ENCODE assay signal across 8 cellular contexts in the genomic region with DNA sequence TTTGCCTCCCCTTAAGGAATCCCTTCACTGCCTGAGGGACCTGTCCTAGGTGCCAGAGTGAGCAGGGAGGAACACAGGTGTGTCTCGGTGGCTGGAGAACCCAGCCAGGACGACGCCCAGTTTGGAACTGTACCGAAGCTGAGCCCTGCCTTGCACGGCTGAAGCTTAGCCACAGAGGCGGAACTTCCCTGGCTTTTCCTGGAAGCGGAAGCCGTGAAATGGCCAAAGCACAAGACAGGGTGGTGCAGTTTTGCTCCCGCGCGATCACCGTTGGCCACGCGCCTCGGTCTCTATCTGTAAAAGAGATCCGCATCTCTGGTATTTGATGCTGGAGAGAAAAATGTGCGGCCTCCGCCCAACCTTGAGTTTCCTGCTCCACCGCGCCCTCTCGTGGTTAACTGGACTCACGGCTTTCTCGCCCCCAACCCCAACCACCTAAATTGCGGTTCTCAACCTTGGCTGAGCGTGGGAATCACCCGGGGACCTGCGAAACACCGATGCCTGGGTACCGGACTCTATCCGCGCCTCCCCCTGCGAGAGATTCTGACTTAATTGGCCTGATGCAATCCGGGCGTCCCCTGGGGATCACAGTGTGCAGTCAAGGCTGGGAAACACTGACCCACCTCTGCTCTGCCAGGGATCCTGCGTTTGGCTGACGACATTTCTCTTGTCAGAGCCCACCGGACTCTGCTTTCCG.
DNase-seq lines count a peak whose midpoint lies in the region; ATAC-seq, FAIRE-seq and TF ChIP-seq lines count a peak whose summit lies in the region.

No MANE protein-coding gene starts in this region.

- peaks cover 0 to 11% of the 10 kb centered on the region in 2 experiments; a peak in 2 of 4 replicates for H3K9me3 ChIP-seq in H1 (ENCODE audit: insufficient read depth in 2 of 2, low read depth in 1 of 2, low read length in 1 of 2)
- H3K9me3 ChIP-seq in mesenchymal stem cell (ENCODE audit: control insufficient read depth, low read length), result peaks cover 5% of the 10 kb centered on the region

- no peak overlapping the region for H3K4ac ChIP-seq in H1 (replicated peaks; ENCODE audit: insufficient read length, low read depth, low read length)
- H3K4ac ChIP-seq in mesenchymal stem cell (ENCODE audit: low read depth in 1 of 2, low read length in 2 of 2), result no peak overlapping the region

- H3K56ac ChIP-seq in H1 (replicated peaks; ENCODE audit: insufficient read length, low read depth, low read length), result no peak overlapping the region

- H3K4me1 ChIP-seq in H1 (replicated peaks in 1 of 4; ENCODE audit: control insufficient read depth in 3 of 4, insufficient read depth in 4 of 4, low read length in 3 of 4), result peaks cover 2 to 12% (median 3%) of the 10 kb centered on the region in 4 experiments; a peak in 5 of 7 replicates
- peaks cover 5% of the 10 kb centered on the region for H3K4me1 ChIP-seq in mesenchymal stem cell (ENCODE audit: control insufficient read depth, insufficient read depth, low read depth, low read length)

- H2BK12ac ChIP-seq in H1 (ENCODE audit: low read depth, low read length) (peak overlapping the region; percentile 71; the same call in 1 of the 2 replicates), mesenchymal stem cell (ENCODE audit: low read length in 2 of 2) (no peak overlapping the region)

- H3K9ac ChIP-seq in H1 (replicated peaks in 1 of 4; ENCODE audit: extremely low read depth in 1 of 4, low read depth in 3 of 4, low read length in 3 of 4) (no peak overlapping the region), mesenchymal stem cell (ENCODE audit: low read length) (peak overlapping the region; percentile 79)

- H4K5ac ChIP-seq in H1 (ENCODE audit: insufficient read length, low read depth, low read length), result no peak overlapping the region

- 24% methylated on average over 38 of the region's 38 CpGs; no CpG with 5 or more reads in 1 of the 2 experiments for WGBS in H1 (ENCODE audit: extremely low coverage in 1 of 2, insufficient coverage in 1 of 2, insufficient read length in 1 of 2, insufficient replicate concordance in 2 of 2, low coverage in 1 of 2, low lambda C conversion rate in 2 of 2, missing lambda C conversion rate in 1 of 2), 2 experiments
- 11% methylated on average over 38 of the region's 38 CpGs for WGBS in mesenchymal stem cell

- H2BK15ac ChIP-seq in H1 (ENCODE audit: low read length) (peak overlapping the region; percentile 76; the same call in 1 of the 2 replicates), mesenchymal stem cell (ENCODE audit: low read depth, poor library complexity, severe bottlenecking) (no peak overlapping the region)

- H3K79me2 ChIP-seq in H1 (ENCODE audit: control insufficient read depth in 1 of 2, insufficient read depth in 2 of 2, low read length in 2 of 2), result no peaks in the 10 kb centered on the region

- H2AFZ ChIP-seq in H1 (ENCODE audit: low read length), result peak overlapping the region; percentile 85
- H2AFZ ChIP-seq in mesenchymal stem cell (ENCODE audit: low read depth, low read length), result peak overlapping the region; percentile 54

- DNase-seq in NCI-H82 treated with DMSO at 0.1 percent for 48 hours (lab: John Stamatoyannopoulos, UW; ENCODE audit: unreplicated experiment) (peak; percentile 36), H1 (ENCODE audit: low read depth in 1 of 2, low spot score in 2 of 2) (peak; percentile 65 to 98), mesenchymal stem cell (peak; percentile 69)
- peak; percentile 58 to 64 for DNase-seq in activated CD8-positive, alpha-beta memory T cell treated with anti-CD3 and anti-CD28 coated beads for 4 hours (ENCODE audit: low read depth in 2 of 2)
- DNase-seq in stimulated activated CD8-positive, alpha-beta memory T cell treated with anti-CD3 and anti-CD28 coated beads, Interleukin-12 subunit alpha, Interleukin-12 subunit beta, amount 100 ng/mL, for 1 hour (ENCODE audit: low read depth), result peak; percentile 84

- H4K91ac ChIP-seq in H1 (replicated peaks; ENCODE audit: insufficient read length, low read length) (peak overlapping the region; percentile 36), mesenchymal stem cell (ENCODE audit: low read length) (no peak overlapping the region)

- no peak overlapping the region for H2BK120ac ChIP-seq in H1 (replicated peaks; ENCODE audit: low read depth, low read length)
- H2BK120ac ChIP-seq in mesenchymal stem cell (ENCODE audit: low read depth, low read length), result no peak overlapping the region

- CTCF ChIA-PET in H1 (lab: Charles Lee; ENCODE audit: partially characterized antibody), result interaction anchor here (0.6 to 3.2 kb wide), 22 partner anchors 15 to 359 kb away, joined by 3 to 20 read pairs (median 4); partner anchors contain the start of gene HAPLN3

- peak; percentile 62 for FAIRE-seq in H1 (lab: Jason Lieb, UNC)

- H4K20me1 ChIP-seq in H1 (replicated peaks in 1 of 2; ENCODE audit: control insufficient read depth in 1 of 2, insufficient read depth in 2 of 2, low read length in 2 of 2), result no peaks in the 10 kb centered on the region

- H2BK5ac ChIP-seq in H1 (ENCODE audit: low read depth, low read length), result no peak overlapping the region
- no peak overlapping the region for H2BK5ac ChIP-seq in mesenchymal stem cell (ENCODE audit: low read depth, low read length, poor library complexity, severe bottlenecking)

- H3K27me3 ChIP-seq in H1 (replicated peaks in 1 of 4; ENCODE audit: control insufficient read depth in 3 of 4, extremely low read depth in 1 of 4, insufficient read depth in 3 of 4, low read length in 3 of 4) (no peaks in the 10 kb centered on the region; a peak in 1 of 7 replicates), mesenchymal stem cell (ENCODE audit: control insufficient read depth in 1 of 2, insufficient read depth in 1 of 2, low read length in 2 of 2) (peaks cover 0 to 15% of the 10 kb centered on the region in 2 experiments)

- H2AK5ac ChIP-seq in H1 (ENCODE audit: low read depth, low read length), result no peak overlapping the region
- no peak overlapping the region for H2AK5ac ChIP-seq in mesenchymal stem cell (ENCODE audit: low read length, severe bottlenecking)

- no peaks in the 10 kb centered on the region for H3K23me2 ChIP-seq in H1 (ENCODE audit: low read depth, low read length)

- H3K79me1 ChIP-seq in H1 (ENCODE audit: low read depth, low read length) (no peaks in the 10 kb centered on the region), mesenchymal stem cell (replicated peaks; ENCODE audit: low read length, poor library complexity, severe bottlenecking) (no peaks in the 10 kb centered on the region)

- H3K4me2 ChIP-seq in H1 (ENCODE audit: insufficient read depth in 1 of 2, low read depth in 2 of 2, low read length in 2 of 2), result peak overlapping the region; percentile 0 to 63; a peak in 3 of 4 replicates
- H3K4me2 ChIP-seq in mesenchymal stem cell (ENCODE audit: low read length, poor library complexity, severe bottlenecking), result peak overlapping the region; percentile 66

- TF ChIP-seq RAD21 in H1 (IDR thresholded peaks at IDR 0.05 in 1 of 2, conservative IDR thresholded peaks at IDR 0.05 in 1 of 2; ENCODE audit: low read depth in 2 of 2, low read length in 2 of 2), result peak; percentile 82 to 92

- TF ChIP-seq EP300 in H1 (IDR thresholded peaks at IDR 0.05; ENCODE audit: borderline replicate concordance in 1 of 2, low read depth in 2 of 2, low read length in 2 of 2), result no peak

- TF ChIP-seq POLR2A in H1 (IDR thresholded peaks at IDR 0.05; ENCODE audit: control extremely low read depth in 1 of 2, low read depth in 2 of 2, low read length in 2 of 2), result no peak

- H3K18ac ChIP-seq in H1 (ENCODE audit: extremely low read depth, low read length) (peak overlapping the region; percentile 49; the same call in 1 of the 2 replicates), mesenchymal stem cell (ENCODE audit: low read depth in 1 of 2, low read length in 2 of 2) (peak overlapping the region in 1 of 2 experiments; percentile 65)

- peak overlapping the region in 1 of 4 experiments; percentile 30; a peak in 3 of 8 replicates for H3K4me3 ChIP-seq in H1 (ENCODE audit: extremely low read depth in 1 of 4, insufficient read depth in 2 of 4, low read depth in 3 of 4, low read length in 4 of 4)
- peak overlapping the region in 1 of 2 experiments; percentile 72 for H3K4me3 ChIP-seq in mesenchymal stem cell (ENCODE audit: insufficient read depth in 1 of 2, low read depth in 1 of 2, low read length in 2 of 2)

- H3K14ac ChIP-seq in H1 (ENCODE audit: insufficient read length), result no peak overlapping the region
- H3K14ac ChIP-seq in mesenchymal stem cell (ENCODE audit: low read length in 2 of 2), result no peak overlapping the region

- H3K36me3 ChIP-seq in H1 (ENCODE audit: control insufficient read depth in 2 of 4, insufficient read depth in 4 of 4, low read length in 3 of 4) (no peaks in the 10 kb centered on the region), mesenchymal stem cell (ENCODE audit: control insufficient read depth in 1 of 2, insufficient read depth in 2 of 2, low read depth in 1 of 2, low read length in 2 of 2) (no peaks in the 10 kb centered on the region)

- POLR2A ChIA-PET in H1 (lab: Charles Lee; ENCODE audit: partially characterized antibody), result interaction anchor here (1.0 to 7.1 kb wide), 8 partner anchors 13 to 138 kb away, joined by 3 to 57 read pairs (median 6); partner anchors contain the start of gene HAPLN3

- TF ChIP-seq CTCF in H1 (IDR thresholded peaks at IDR 0.05; ENCODE audit: control extremely low read depth in 1 of 3, insufficient read depth in 1 of 3, low read depth in 1 of 3, low read length in 3 of 3), result peak; percentile 84 to 95 (median 95)

- no peak overlapping the region for H2BK20ac ChIP-seq in H1 (ENCODE audit: low read length)

- H4K8ac ChIP-seq in H1 (ENCODE audit: extremely low read depth, insufficient read depth, low read length) (peak overlapping the region; percentile 7; the same call in 1 of the 2 replicates), mesenchymal stem cell (ENCODE audit: low read length) (peak overlapping the region; percentile 5)

- H3K23ac ChIP-seq in H1 (ENCODE audit: insufficient read length) (no peak overlapping the region), mesenchymal stem cell (ENCODE audit: low read length in 2 of 2) (no peak overlapping the region)

- ATAC-seq in GM18498 (IDR thresholded peaks at IDR 0.05; ENCODE audit: unreplicated experiment) (peak; percentile 63), HG03442 (IDR thresholded peaks at IDR 0.05; ENCODE audit: unreplicated experiment) (peak; percentile 59), GM18858 (IDR thresholded peaks at IDR 0.05; ENCODE audit: unreplicated experiment) (no peak)

- no peak overlapping the region for H3K27ac ChIP-seq in H1 (ENCODE audit: low read depth, low read length)
- H3K27ac ChIP-seq in mesenchymal stem cell (ENCODE audit: low read length, poor library complexity, severe bottlenecking), result no peak overlapping the region

TF ChIP-seq in H1, 55 proteins besides CTCF, POLR2A, EP300 and RAD21 (continues in another document):
- TF ChIP-seq SP4 (IDR thresholded peaks at IDR 0.05; ENCODE audit: low read length) (no peak), CEBPB (IDR thresholded peaks at IDR 0.05; ENCODE audit: low read depth, low read length) (peak; percentile 82), TEAD4 (IDR thresholded peaks at IDR 0.05; ENCODE audit: low read depth, low read length) (peak; percentile 77; the same call in 1 of the 2 replicates), NANOG (IDR thresholded peaks at IDR 0.05; ENCODE audit: insufficient read depth, low read depth, low read length, poor library complexity, severe bottlenecking) (peak; percentile 43), GTF2F1 (IDR thresholded peaks at IDR 0.05; ENCODE audit: borderline replicate concordance, low read depth, low read length) (no peak), PHF8 (conservative IDR thresholded peaks at IDR 0.05; ENCODE audit: low read depth, low read length) (no peak)
